ENCODE assay signal across 9 cellular contexts in genomic region chr12:111033281-111034147, GRCh38. TPM values are rescaled to one million over a fixed set of nuclear protein-coding genes. Genes with fewer than 3 reads are reported as not detected.
DNase-seq lines count a peak whose midpoint lies in the region; ATAC-seq and TF ChIP-seq lines count a peak whose summit lies in the region.
"Had no signal": no experiment of that assay in that cellular context is flagged by ENCODE, and none has a peak within 500 bp of the region (broad histone marks: within the 10 kb centered on the region; RNA-seq: fewer than 3 reads in every experiment).

No MANE protein-coding gene starts in this region.

- ATAC-seq in HG03280 (IDR thresholded peaks at IDR 0.05; ENCODE audit: unreplicated experiment) (no peak), HG03196 (IDR thresholded peaks at IDR 0.05; ENCODE audit: unreplicated experiment) (no peak)
- ATAC-seq: K562 had no signal

- no peaks in the 10 kb centered on the region for H3K27me3 Mint-ChIP-seq in progenitor cell of endocrine pancreas
- H3K27me3 Mint-ChIP-seq in activated T-helper 1 cell treated with anti-CD3 and anti-CD28 coated beads, Interleukin-12 subunit alpha, Interleukin-12 subunit beta, Interleukin-2, Interleukin-4 antibody, amounts not matched to agents 30 ng/mL and 10 ng/mL and 1 ng/mL, durations not matched to agents 14 hours and 24 hours and 36 hours (ENCODE audit: insufficient read depth), result peaks cover 68% of the 10 kb centered on the region

- peak overlapping the region; percentile 49 for H3K27ac Mint-ChIP-seq in progenitor cell of endocrine pancreas
- H3K27ac Mint-ChIP-seq in activated T-helper 1 cell treated with anti-CD3 and anti-CD28 coated beads, Interleukin-12 subunit alpha, Interleukin-12 subunit beta, Interleukin-2, Interleukin-4 antibody, amounts not matched to agents 30 ng/mL and 10 ng/mL and 1 ng/mL, durations not matched to agents 14 hours and 24 hours and 36 hours, result no peak overlapping the region

- peak; percentile 26; the same call in 1 of the 2 replicates for TF ChIP-seq CTCF in GM12875 (IDR thresholded peaks at IDR 0.05; ENCODE audit: borderline replicate concordance, insufficient read depth, low read depth, low read length)
- no peak for TF ChIP-seq CTCF in coronary artery (IDR thresholded peaks at IDR 0.05)
- TF ChIP-seq CTCF in progenitor cell of endocrine pancreas (IDR thresholded peaks at IDR 0.05; ENCODE audit: unreplicated experiment), result peak; percentile 77

- no peaks in the 10 kb centered on the region for H3K36me3 Mint-ChIP-seq in progenitor cell of endocrine pancreas (ENCODE audit: insufficient read depth)
- no peaks in the 10 kb centered on the region for H3K36me3 Mint-ChIP-seq in activated T-helper 1 cell treated with anti-CD3 and anti-CD28 coated beads, Interleukin-12 subunit alpha, Interleukin-12 subunit beta, Interleukin-2, Interleukin-4 antibody, amounts not matched to agents 30 ng/mL and 10 ng/mL and 1 ng/mL, durations not matched to agents 14 hours and 24 hours and 36 hours (ENCODE audit: low read depth)

- no peaks in the 10 kb centered on the region for H3K9me3 Mint-ChIP-seq in progenitor cell of endocrine pancreas (ENCODE audit: low read depth)
- H3K9me3 Mint-ChIP-seq in activated T-helper 1 cell treated with anti-CD3 and anti-CD28 coated beads, Interleukin-12 subunit alpha, Interleukin-12 subunit beta, Interleukin-2, Interleukin-4 antibody, amounts not matched to agents 30 ng/mL and 10 ng/mL and 1 ng/mL, durations not matched to agents 14 hours and 24 hours and 36 hours, result no peaks in the 10 kb centered on the region

- intact Hi-C loops in activated T-helper 1 cell treated with anti-CD3 and anti-CD28 coated beads, Interleukin-12 subunit alpha, Interleukin-12 subunit beta, Interleukin-2, Interleukin-4 antibody, amounts not matched to agents 30 ng/mL and 10 ng/mL and 1 ng/mL, durations not matched to agents 14 hours and 24 hours and 36 hours (cut with micrococcal nuclease), result no loop called here

- H3K4me1 Mint-ChIP-seq in progenitor cell of endocrine pancreas (ENCODE audit: low read depth), result peaks cover 53% of the 10 kb centered on the region
- peaks cover 10% of the 10 kb centered on the region for H3K4me1 Mint-ChIP-seq in activated T-helper 1 cell treated with anti-CD3 and anti-CD28 coated beads, Interleukin-12 subunit alpha, Interleukin-12 subunit beta, Interleukin-2, Interleukin-4 antibody, amounts not matched to agents 30 ng/mL and 10 ng/mL and 1 ng/mL, durations not matched to agents 14 hours and 24 hours and 36 hours (ENCODE audit: low read depth)

- H3K4me3 ChIP-seq in GM12875 (ENCODE audit: low read depth, low read length) (no peak overlapping the region), coronary artery (peak overlapping the region; percentile 55)
- H3K4me3 ChIP-seq: K562 had no signal

- no peak overlapping the region for H3K27ac ChIP-seq in coronary artery

- DNase-seq in NCI-H1694 (lab: John Stamatoyannopoulos, UW), result peak; percentile 83
- DNase-seq in coronary artery (ENCODE audit: low spot score), result no peak
- peak; percentile 39 for DNase-seq in progenitor cell of endocrine pancreas (ENCODE audit: low spot score, unreplicated experiment)
- DNase-seq in NCI-H1930 (lab: John Stamatoyannopoulos, UW), result no peak
- no peak for DNase-seq in activated T-helper 1 cell treated with anti-CD3 and anti-CD28 coated beads, Interleukin-12 subunit alpha, Interleukin-12 subunit beta, Interleukin-2, Interleukin-4 antibody, amounts not matched to agents 30 ng/mL and 10 ng/mL and 1 ng/mL, durations not matched to agents 14 hours and 24 hours and 36 hours (ENCODE audit: low spot score)

- peak overlapping the region; percentile 77 for H3K4me3 Mint-ChIP-seq in progenitor cell of endocrine pancreas (ENCODE audit: low read depth)
- no peak overlapping the region for H3K4me3 Mint-ChIP-seq in activated T-helper 1 cell treated with anti-CD3 and anti-CD28 coated beads, Interleukin-12 subunit alpha, Interleukin-12 subunit beta, Interleukin-2, Interleukin-4 antibody, amounts not matched to agents 30 ng/mL and 10 ng/mL and 1 ng/mL, durations not matched to agents 14 hours and 24 hours and 36 hours

RNA-seq across cellular contexts. Expression of gene CUX2, which starts 0.5 kb away (rescaled TPM):
- total RNA-seq in progenitor cell of endocrine pancreas, result 49.6 and 58.1 TPM in 2 replicates
- not detected in 2 replicates for total RNA-seq in activated T-helper 1 cell treated with anti-CD3 and anti-CD28 coated beads, Interleukin-12 subunit alpha, Interleukin-12 subunit beta, Interleukin-2, Interleukin-4 antibody, amounts not matched to agents 30 ng/mL and 10 ng/mL and 1 ng/mL, durations not matched to agents 14 hours and 24 hours and 36 hours
- total RNA-seq: K562 had no signal

Comparison
In these comparisons a context has a peak if more than half of its experiments do, and no peak if none do; other contexts are left out.
1. DNase-seq: peak in NCI-H1694 (single experiment) and progenitor cell of endocrine pancreas (single experiment); none in coronary artery (single experiment), NCI-H1930 (0 of 2) and activated T-helper 1 cell treated with anti-CD3 and anti-CD28 coated beads, Interleukin-12 subunit alpha, Interleukin-12 subunit beta, Interleukin-2, Interleukin-4 antibody, amounts not matched to agents 30 ng/mL and 10 ng/mL and 1 ng/mL, durations not matched to agents 14 hours and 24 hours and 36 hours (single experiment).
2. RNA of gene CUX2, which starts 0.5 kb away (total RNA-seq): 49.6 to 58.1 TPM in progenitor cell of endocrine pancreas; not detected in activated T-helper 1 cell treated with anti-CD3 and anti-CD28 coated beads, Interleukin-12 subunit alpha, Interleukin-12 subunit beta, Interleukin-2, Interleukin-4 antibody, amounts not matched to agents 30 ng/mL and 10 ng/mL and 1 ng/mL, durations not matched to agents 14 hours and 24 hours and 36 hours; every median in the first group is over 10 times any median in the second.